In the genomic region with DNA sequence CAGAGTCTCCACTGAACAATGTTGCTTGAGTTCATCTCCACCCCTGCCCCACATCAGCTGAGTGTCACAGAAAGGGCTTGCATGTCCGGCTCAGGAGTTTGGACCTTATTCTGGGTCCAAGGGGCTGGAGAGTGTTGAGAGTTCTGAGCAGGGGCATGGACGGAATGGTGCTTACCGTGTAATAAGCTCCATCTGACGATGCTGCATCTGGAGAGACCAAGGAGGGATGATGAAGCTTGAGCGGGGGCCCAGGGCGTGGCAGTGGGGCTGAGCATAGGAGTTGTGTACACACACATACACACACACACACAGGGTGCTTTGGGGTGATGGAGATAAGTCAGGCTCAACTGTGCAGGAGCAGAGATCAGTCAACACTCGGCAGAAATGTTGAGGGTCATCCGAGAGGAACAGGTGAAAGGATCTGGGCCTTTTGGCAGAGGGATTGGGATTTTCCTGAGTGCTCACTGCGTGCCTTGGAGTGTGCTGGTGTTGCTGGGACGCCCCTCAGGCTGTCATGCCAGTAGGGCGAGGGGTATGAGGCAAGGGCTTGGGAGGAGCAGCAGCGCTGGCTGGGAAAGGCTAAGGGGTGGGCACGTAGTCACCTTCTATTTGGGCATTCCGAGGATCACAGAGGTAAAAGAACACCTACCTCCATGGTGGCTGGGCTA, we compare ENCODE assay signal across 11 cellular contexts. TPM values are rescaled to one million over a fixed set of nuclear protein-coding genes. Genes with fewer than 3 reads are reported as not detected.
DNase-seq lines count a peak whose midpoint lies in the region; ATAC-seq and TF ChIP-seq lines count a peak whose summit lies in the region.
"Had no signal": no experiment of that assay in that cellular context is flagged by ENCODE, and none has a peak within 500 bp of the region (broad histone marks: within the 10 kb centered on the region; RNA-seq: fewer than 3 reads in every experiment).

No MANE protein-coding gene starts in this region.

- H3K27me3 Mint-ChIP-seq in brain = peaks cover 12% of the 10 kb centered on the region

- TF ChIP-seq CTCF in DND-41 (IDR thresholded peaks at IDR 0.05; ENCODE audit: borderline replicate concordance, extremely low read depth, low read length, poor library complexity, severe bottlenecking) (no peak), brain (conservative IDR thresholded peaks at IDR 0.05) (no peak)

- H3K27me3 ChIP-seq in BLaER1 (no peaks in the 10 kb centered on the region), DND-41 (ENCODE audit: insufficient read depth, low read length, poor library complexity) (no peaks in the 10 kb centered on the region)

- H3K79me2 ChIP-seq in DND-41 (ENCODE audit: insufficient read depth, low read length) = peaks cover 66% of the 10 kb centered on the region

- H3K9me3 Mint-ChIP-seq in brain = peaks cover 0 to 4% (median 0%) of the 10 kb centered on the region in 5 experiments

- no peaks in the 10 kb centered on the region for H3K36me3 ChIP-seq in BLaER1
- peaks cover 7% of the 10 kb centered on the region; the same call in 1 of the 2 replicates for H3K36me3 ChIP-seq in DND-41 (ENCODE audit: insufficient read depth, low read length)

- H3K4me3 ChIP-seq in BLaER1 = no peak overlapping the region
- 0 out of 4 replicates have a peak overlapping the region, but pooled peaks of 1 of the 2 experiments have one; percentile 94 for H3K4me3 ChIP-seq in DND-41 (ENCODE audit: low read depth in 1 of 2, low read length in 2 of 2)

- DNase-seq in DND-41 (no peak), posterior vena cava (ENCODE audit: low spot score) (peak; percentile 60), AG08396 (ENCODE audit: low spot score) (no peak)
- no peak for DNase-seq in activated CD4-positive, CD25-positive, alpha-beta regulatory T cell (lab: John Stamatoyannopoulos, UW)
- DNase-seq: amniotic stem cell, H7, NCI-H1694 treated with DMSO at 0.1 percent for 48 hours, NCI-H446 treated with DMSO at 0.1 percent for 48 hours had no signal

- H3K4me1 Mint-ChIP-seq in brain = peaks cover 79% of the 10 kb centered on the region

- no peaks in the 10 kb centered on the region for H3K9me3 ChIP-seq in BLaER1
- no peaks in the 10 kb centered on the region for H3K9me3 ChIP-seq in DND-41 (ENCODE audit: insufficient read depth, low read length, severe bottlenecking)

- peak overlapping the region in 3 of 5 experiments; percentile 4 to 74 (median 28) for H3K27ac Mint-ChIP-seq in brain

- H3K36me3 Mint-ChIP-seq in brain = peaks cover 2% of the 10 kb centered on the region

- ATAC-seq in DND-41 (ENCODE audit: insufficient read depth, low read depth) (no peak), HG03571 (IDR thresholded peaks at IDR 0.05; ENCODE audit: unreplicated experiment) (no peak)

- H3K4me3 Mint-ChIP-seq in brain = peak overlapping the region; percentile 29 to 99 (median 97)

- intact Hi-C loops in posterior vena cava (cut with DNase I) = no loop called here

- H3K4me1 ChIP-seq in BLaER1 = peaks cover 71% of the 10 kb centered on the region
- H3K4me1 ChIP-seq in DND-41 (ENCODE audit: insufficient read depth, low read length) = peaks cover 50% of the 10 kb centered on the region

- no peak overlapping the region for H3K27ac ChIP-seq in BLaER1
- peak overlapping the region; percentile 73; the same call in 1 of the 2 replicates for H3K27ac ChIP-seq in DND-41 (ENCODE audit: low read length)

- H3K9ac ChIP-seq in BLaER1 (peak overlapping the region; percentile 6; the same call in 1 of the 2 replicates), DND-41 (ENCODE audit: low read depth, low read length) (peak overlapping the region; percentile 87; the same call in 1 of the 2 replicates)

- no peaks in the 10 kb centered on the region for H4K20me1 ChIP-seq in BLaER1
- H4K20me1 ChIP-seq in DND-41 (ENCODE audit: insufficient read depth, low read length) = 0 out of 2 replicates have a peak, but pooled peaks cover 4% of the 10 kb centered on the region

- H3K4me2 ChIP-seq in BLaER1 (peak overlapping the region; percentile 93; the same call in 1 of the 2 replicates), DND-41 (ENCODE audit: insufficient read depth, low read length) (peak overlapping the region; percentile 91)

- no peak overlapping the region for H2AFZ ChIP-seq in DND-41 (ENCODE audit: low read depth, low read length)

RNA-seq across cellular contexts. Expression of a gene that starts 2.3 kb away (rescaled TPM):
- 5.4 TPM for polyA plus RNA-seq in brain (ENCODE audit: insufficient read depth, low read depth, low replicate concordance)
- 10 to 100 TPM; 12.8 to 14.1 TPM for total RNA-seq in posterior vena cava

RNA-seq across cellular contexts. Expression of a gene that starts 2.6 kb away (rescaled TPM):
- 14.5 TPM for polyA plus RNA-seq in brain (ENCODE audit: insufficient read depth, low read depth, low replicate concordance)
- 10 to 100 TPM; 10.2 to 10.5 TPM for total RNA-seq in posterior vena cava

RNA-seq across cellular contexts. Expression of a gene that starts 51.6 kb away (rescaled TPM):
- 26.2 TPM for polyA plus RNA-seq in brain (ENCODE audit: insufficient read depth, low read depth, low replicate concordance)
- 10 to 100 TPM; 25.6 to 28.6 TPM for total RNA-seq in posterior vena cava
